ENCODE assay signal across 13 cellular contexts in genomic region chr15:29935296-29936020, GRCh38.
DNase-seq lines count a peak whose midpoint lies in the region; ATAC-seq and TF ChIP-seq lines count a peak whose summit lies in the region.
"Had no signal": no experiment of that assay in that cellular context is flagged by ENCODE, and none has a peak within 500 bp of the region (broad histone marks: within the 10 kb centered on the region; RNA-seq: fewer than 3 reads in every experiment).

No MANE protein-coding gene starts in this region.

- no peak overlapping the region for H3K9ac ChIP-seq in mesenchymal stem cell (ENCODE audit: low read length)

- H3K9me3 ChIP-seq in mesenchymal stem cell (ENCODE audit: control insufficient read depth, low read length) = no peaks in the 10 kb centered on the region
- H3K9me3 ChIP-seq: thoracic aorta had no signal

- H2AFZ ChIP-seq in mesenchymal stem cell (ENCODE audit: low read depth, low read length) = no peak overlapping the region

- H3K9me3 Mint-ChIP-seq in Calu3 (ENCODE audit: low read depth, unreplicated experiment) = no peaks in the 10 kb centered on the region
- no peaks in the 10 kb centered on the region for H3K9me3 Mint-ChIP-seq in activated T-helper 2 cell treated with anti-CD3 and anti-CD28 coated beads, Interferon-gamma antibody, Interleukin-2, Interleukin-4, amounts not matched to agents 10 μg/mL and 5 μg/mL and 100 μg/mL, durations not matched to agents 14 hours and 24 hours and 36 hours
- H3K9me3 Mint-ChIP-seq: natural killer cell treated with Interleukin-12 subunit alpha and Interleukin-12 subunit beta and Interleukin-15 and Interleukin-18, amount 100 ng/mL, for 72 hours had no signal

- CTCF ChIA-PET in Calu3 (lab: Charles Lee) = no interaction called here

- H3K4me3 ChIP-seq in mesenchymal stem cell (ENCODE audit: insufficient read depth in 1 of 2, low read depth in 1 of 2, low read length in 2 of 2) = no peak overlapping the region
- H3K4me3 ChIP-seq: cardiac muscle cell, thoracic aorta had no signal

- no peak overlapping the region for H3K18ac ChIP-seq in mesenchymal stem cell (ENCODE audit: low read depth in 1 of 2, low read length in 2 of 2)

- TF ChIP-seq CTCF in Calu3 (IDR thresholded peaks at IDR 0.05; ENCODE audit: unreplicated experiment) = no peak

- H4K91ac ChIP-seq in mesenchymal stem cell (ENCODE audit: low read length) = no peak overlapping the region

- no peaks in the 10 kb centered on the region for H3K27me3 Mint-ChIP-seq in Calu3 (ENCODE audit: unreplicated experiment)
- peaks cover 6% of the 10 kb centered on the region for H3K27me3 Mint-ChIP-seq in activated T-helper 2 cell treated with anti-CD3 and anti-CD28 coated beads, Interferon-gamma antibody, Interleukin-2, Interleukin-4, amounts not matched to agents 10 μg/mL and 5 μg/mL and 100 μg/mL, durations not matched to agents 14 hours and 24 hours and 36 hours (ENCODE audit: low read depth)

- no peak overlapping the region for H3K4ac ChIP-seq in mesenchymal stem cell (ENCODE audit: low read depth in 1 of 2, low read length in 2 of 2)

- no peak overlapping the region for H4K8ac ChIP-seq in mesenchymal stem cell (ENCODE audit: low read length)

- H3K27ac Mint-ChIP-seq in Calu3 (ENCODE audit: unreplicated experiment) = no peak overlapping the region
- no peak overlapping the region for H3K27ac Mint-ChIP-seq in activated T-helper 2 cell treated with anti-CD3 and anti-CD28 coated beads, Interferon-gamma antibody, Interleukin-2, Interleukin-4, amounts not matched to agents 10 μg/mL and 5 μg/mL and 100 μg/mL, durations not matched to agents 14 hours and 24 hours and 36 hours
- H3K27ac Mint-ChIP-seq: natural killer cell treated with Interleukin-12 subunit alpha and Interleukin-12 subunit beta and Interleukin-15 and Interleukin-18, amount 100 ng/mL, for 72 hours had no signal

- no peak overlapping the region for H2BK5ac ChIP-seq in mesenchymal stem cell (ENCODE audit: low read depth, low read length, poor library complexity, severe bottlenecking)

- H3K36me3 ChIP-seq in mesenchymal stem cell (ENCODE audit: control insufficient read depth in 1 of 2, insufficient read depth in 2 of 2, low read depth in 1 of 2, low read length in 2 of 2) = no peaks in the 10 kb centered on the region
- H3K36me3 ChIP-seq: cardiac muscle cell, thoracic aorta had no signal

- H3K36me3 Mint-ChIP-seq in Calu3 (ENCODE audit: insufficient read depth, unreplicated experiment) = no peaks in the 10 kb centered on the region
- H3K36me3 Mint-ChIP-seq in activated T-helper 2 cell treated with anti-CD3 and anti-CD28 coated beads, Interferon-gamma antibody, Interleukin-2, Interleukin-4, amounts not matched to agents 10 μg/mL and 5 μg/mL and 100 μg/mL, durations not matched to agents 14 hours and 24 hours and 36 hours (ENCODE audit: low read depth) = no peaks in the 10 kb centered on the region
- H3K36me3 Mint-ChIP-seq: natural killer cell treated with Interleukin-12 subunit alpha and Interleukin-12 subunit beta and Interleukin-15 and Interleukin-18, amount 100 ng/mL, for 72 hours had no signal

- BruUV-seq in Calu3 (replicated peaks; lab: Mats Ljungman, UMichigan) = no TSS peak

- H2BK120ac ChIP-seq in mesenchymal stem cell (ENCODE audit: low read depth, low read length) = no peak overlapping the region

- no peak overlapping the region for H3K27ac ChIP-seq in mesenchymal stem cell (ENCODE audit: low read length, poor library complexity, severe bottlenecking)
- H3K27ac ChIP-seq: cardiac muscle cell, thoracic aorta had no signal

- no peak overlapping the region for H2BK15ac ChIP-seq in mesenchymal stem cell (ENCODE audit: low read depth, poor library complexity, severe bottlenecking)

- no peak overlapping the region for H3K14ac ChIP-seq in mesenchymal stem cell (ENCODE audit: low read length in 2 of 2)

- 89% methylated on average over 3 of the region's 3 CpGs for WGBS in mesenchymal stem cell

- H2AK5ac ChIP-seq in mesenchymal stem cell (ENCODE audit: low read length, severe bottlenecking) = peak overlapping the region; percentile 29

- peak overlapping the region in 1 of 2 experiments; percentile 49 for H2BK12ac ChIP-seq in mesenchymal stem cell (ENCODE audit: low read length in 2 of 2)

- no peak overlapping the region for H3K23ac ChIP-seq in mesenchymal stem cell (ENCODE audit: low read length in 2 of 2)

- peaks cover 5% of the 10 kb centered on the region for H3K4me1 ChIP-seq in mesenchymal stem cell (ENCODE audit: control insufficient read depth, insufficient read depth, low read depth, low read length)

- H3K4me2 ChIP-seq in mesenchymal stem cell (ENCODE audit: low read length, poor library complexity, severe bottlenecking) = no peak overlapping the region

- H3K4me1 Mint-ChIP-seq in Calu3 (ENCODE audit: low read depth, unreplicated experiment) = peaks cover 28% of the 10 kb centered on the region
- no peaks in the 10 kb centered on the region for H3K4me1 Mint-ChIP-seq in activated T-helper 2 cell treated with anti-CD3 and anti-CD28 coated beads, Interferon-gamma antibody, Interleukin-2, Interleukin-4, amounts not matched to agents 10 μg/mL and 5 μg/mL and 100 μg/mL, durations not matched to agents 14 hours and 24 hours and 36 hours (ENCODE audit: low read depth)

- H3K4me3 Mint-ChIP-seq in Calu3 (ENCODE audit: low read depth, unreplicated experiment) = peak overlapping the region; percentile 13
- no peak overlapping the region for H3K4me3 Mint-ChIP-seq in activated T-helper 2 cell treated with anti-CD3 and anti-CD28 coated beads, Interferon-gamma antibody, Interleukin-2, Interleukin-4, amounts not matched to agents 10 μg/mL and 5 μg/mL and 100 μg/mL, durations not matched to agents 14 hours and 24 hours and 36 hours (ENCODE audit: low read depth)
- H3K4me3 Mint-ChIP-seq: natural killer cell treated with Interleukin-12 subunit alpha and Interleukin-12 subunit beta and Interleukin-15 and Interleukin-18, amount 100 ng/mL, for 72 hours had no signal

- no peaks in the 10 kb centered on the region for H3K79me1 ChIP-seq in mesenchymal stem cell (replicated peaks; ENCODE audit: low read length, poor library complexity, severe bottlenecking)

- no peaks in the 10 kb centered on the region for H3K27me3 ChIP-seq in mesenchymal stem cell (ENCODE audit: control insufficient read depth in 1 of 2, insufficient read depth in 1 of 2, low read length in 2 of 2)
- H3K27me3 ChIP-seq: cardiac muscle cell had no signal

- ATAC-seq in HG03025 (IDR thresholded peaks at IDR 0.05; ENCODE audit: low FRiP score, unreplicated experiment) = no peak

- intact Hi-C loops in Calu3 (cut with micrococcal nuclease; ENCODE audit: unreplicated experiment) = no loop called here
- intact Hi-C loops in activated T-helper 2 cell treated with anti-CD3 and anti-CD28 coated beads, Interferon-gamma antibody, Interleukin-2, Interleukin-4, amounts not matched to agents 10 μg/mL and 5 μg/mL and 100 μg/mL, durations not matched to agents 14 hours and 24 hours and 36 hours (cut with micrococcal nuclease) = no loop called here

- DNase-seq in Calu3 (peak; percentile 18), M059J (ENCODE audit: low read depth) (peak; percentile 18), dermis blood vessel endothelial cell (peak; percentile 46), mesenchymal stem cell (no peak), NCI-H345 (lab: John Stamatoyannopoulos, UW) (no peak)
- DNase-seq in stimulated activated CD4-positive, alpha-beta T cell treated with anti-CD3 and anti-CD28 coated beads, Interleukin-4, amount 100 ng/mL, for 1 hour = no peak
- no peak for DNase-seq in activated T-helper 2 cell treated with anti-CD3 and anti-CD28 coated beads, Interferon-gamma antibody, Interleukin-2, Interleukin-4, amounts not matched to agents 10 μg/mL and 5 μg/mL and 100 μg/mL, durations not matched to agents 14 hours and 24 hours and 36 hours (ENCODE audit: low spot score)
- DNase-seq: DMS79; stimulated activated CD4-positive, alpha-beta T cell treated with anti-CD3 and anti-CD28 coated beads, Interleukin-4, amount 100 ng/mL, for 24 hours had no signal

Comparison
In these comparisons a context has a peak if more than half of its experiments do, and no peak if none do; other contexts are left out.
1. DNase-seq: peak in Calu3 (single experiment), M059J (single experiment) and dermis blood vessel endothelial cell (single experiment); none in mesenchymal stem cell (single experiment), stimulated activated CD4-positive, alpha-beta T cell treated with anti-CD3 and anti-CD28 coated beads, Interleukin-4, amount 100 ng/mL, for 1 hour (single experiment), activated T-helper 2 cell treated with anti-CD3 and anti-CD28 coated beads, Interferon-gamma antibody, Interleukin-2, Interleukin-4, amounts not matched to agents 10 μg/mL and 5 μg/mL and 100 μg/mL, durations not matched to agents 14 hours and 24 hours and 36 hours (single experiment) and NCI-H345 (single experiment).